ENCODE assay signal across 8 cellular contexts in the genomic region with DNA sequence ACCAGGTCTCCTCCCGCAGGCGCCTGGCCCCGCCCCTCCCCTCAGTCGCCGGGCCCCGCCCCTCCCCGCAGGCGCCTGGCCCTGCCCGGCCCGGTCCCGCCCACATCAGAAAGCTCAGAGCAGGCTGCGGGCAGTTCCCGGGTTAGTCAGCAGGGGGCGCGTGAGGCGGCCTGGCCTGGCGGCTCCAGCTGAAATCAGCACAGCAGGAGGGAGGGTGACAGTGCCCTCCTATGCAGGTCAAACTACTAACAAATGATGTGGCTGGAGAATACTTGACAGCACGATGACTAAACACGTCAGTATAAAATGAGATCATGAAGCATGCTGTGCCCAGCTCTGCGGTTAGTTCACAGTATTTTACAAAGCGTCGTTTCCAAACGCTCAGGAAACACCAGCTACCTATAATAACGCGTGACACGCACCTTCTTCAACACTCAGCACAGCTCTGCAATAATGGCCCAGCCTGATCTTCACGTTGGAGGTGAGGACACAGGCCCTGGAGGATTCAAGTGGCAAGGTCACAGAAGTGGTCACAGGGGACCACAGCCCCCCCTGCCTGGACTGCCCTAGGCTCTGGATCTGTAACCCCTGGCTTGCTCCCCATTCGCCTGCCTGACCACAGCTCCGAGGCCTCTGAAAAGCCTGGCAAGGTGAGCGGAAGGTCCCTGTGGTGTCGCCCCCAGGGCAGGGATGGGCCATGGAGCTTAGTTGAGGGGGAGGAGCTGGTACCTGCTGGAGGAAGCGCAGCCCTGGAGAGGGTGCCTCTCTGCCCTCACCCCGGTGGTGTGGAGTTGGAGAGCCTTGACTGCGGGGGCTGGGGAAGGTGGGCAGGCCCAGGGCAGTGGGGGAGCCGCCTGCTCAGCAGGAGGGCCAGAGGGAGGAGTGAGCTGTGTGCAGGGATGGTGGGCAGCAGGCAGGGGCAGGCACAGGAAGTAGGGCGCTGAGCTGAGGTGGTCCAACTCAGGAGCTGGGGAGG.
DNase-seq lines count a peak whose midpoint lies in the region; ATAC-seq and TF ChIP-seq lines count a peak whose summit lies in the region.

No MANE protein-coding gene starts in this region.

- ATAC-seq in GM21576 (IDR thresholded peaks at IDR 0.05; ENCODE audit: unreplicated experiment) = peak; percentile 80

- no peaks in the 10 kb centered on the region for H3K9me3 ChIP-seq in neutrophil

- in situ Hi-C loops in KBM-7 (cut with MboI; ENCODE audit: low pct_unique_long_range_greater_than_20kb, low sequenced_read_pairs) = loop anchor here (25.0 kb wide), 1 partner anchor 320 kb away; the partner anchor contains the start of gene DHRS7B

- H3K27me3 ChIP-seq in neutrophil = peaks cover 92% of the 10 kb centered on the region

- H3K27ac ChIP-seq in neutrophil (no peak overlapping the region), substantia nigra (ENCODE audit: low read depth, low read length, poor library complexity, severe bottlenecking) (no peak overlapping the region)

- H3K36me3 ChIP-seq in neutrophil = no peaks in the 10 kb centered on the region

- H3K4me1 ChIP-seq in neutrophil (ENCODE audit: control insufficient read depth in 1 of 2, insufficient read depth in 1 of 2, low read depth in 1 of 2, low read length in 1 of 2) = peaks cover 4 to 12% of the 10 kb centered on the region in 2 experiments

- peak; percentile 88 for TF ChIP-seq CTCF in neutrophil (IDR thresholded peaks at IDR 0.05)

- DNase-seq in DMS153 (lab: John Stamatoyannopoulos, UW) = peak; percentile 53
- peak; percentile 89 for DNase-seq in KBM-7
- DNase-seq in RKO (ENCODE audit: low spot score) = peak; percentile 97
- peak; percentile 84 to 86 for DNase-seq in activated T-helper 1 cell treated with anti-CD3 and anti-CD28 coated beads, Interleukin-2, amount 50 U/mL, for 16 hours (ENCODE audit: low read depth in 1 of 2, low spot score in 1 of 2)
- peak; percentile 68 for DNase-seq in fibroblast of the conjunctiva (ENCODE audit: low read depth)
- DNase-seq in substantia nigra (lab: John Stamatoyannopoulos, UW) = peak in 47 of 49 donors; percentile 16 to 90 (median 69)

- no peak overlapping the region for H3K4me3 ChIP-seq in neutrophil (ENCODE audit: low read depth in 1 of 2, low read length in 1 of 2)
